2 cellular contexts compared by ENCODE assay signal in the genomic region with DNA sequence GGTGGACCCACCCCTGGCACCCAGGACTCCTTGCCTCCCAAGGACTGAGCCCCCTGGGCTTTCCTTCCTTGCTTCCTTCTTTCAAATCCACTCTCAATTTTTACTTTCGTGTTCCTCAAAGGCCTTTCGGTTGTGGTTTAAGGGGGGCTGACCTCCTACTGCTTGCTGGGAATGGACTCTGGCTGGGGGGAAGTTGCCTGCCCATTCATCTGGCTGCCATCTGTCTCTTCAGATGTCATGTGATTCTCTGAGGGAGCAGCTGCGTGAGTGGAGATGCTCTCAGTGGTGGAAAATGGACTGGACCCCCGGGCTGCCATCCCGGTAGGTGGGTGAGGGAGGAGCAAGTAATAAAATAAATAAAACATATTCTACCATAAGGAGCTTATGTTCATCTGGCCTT.
A peak's percentile ranks its signal among the peaks of the same experiment; 100 is the strongest.
TF ChIP-seq lines count a peak whose summit lies in the region.

No MANE protein-coding gene starts in this region.

TF ChIP-seq in HepG2, 621 proteins besides CTCF, POLR2A, EP300 and RAD21 (continued from another document):
- no peak for TF ChIP-seq KIAA2018 (CRISPR knock-in tag; IDR thresholded peaks at IDR 0.05; ENCODE audit: borderline replicate concordance)

TF ChIP-seq in SK-N-SH, 30 proteins besides CTCF, POLR2A, EP300 and RAD21 (continued from another document):
- no peak for TF ChIP-seq PBX3 (IDR thresholded peaks at IDR 0.05)
- TF ChIP-seq, protein P1, sequence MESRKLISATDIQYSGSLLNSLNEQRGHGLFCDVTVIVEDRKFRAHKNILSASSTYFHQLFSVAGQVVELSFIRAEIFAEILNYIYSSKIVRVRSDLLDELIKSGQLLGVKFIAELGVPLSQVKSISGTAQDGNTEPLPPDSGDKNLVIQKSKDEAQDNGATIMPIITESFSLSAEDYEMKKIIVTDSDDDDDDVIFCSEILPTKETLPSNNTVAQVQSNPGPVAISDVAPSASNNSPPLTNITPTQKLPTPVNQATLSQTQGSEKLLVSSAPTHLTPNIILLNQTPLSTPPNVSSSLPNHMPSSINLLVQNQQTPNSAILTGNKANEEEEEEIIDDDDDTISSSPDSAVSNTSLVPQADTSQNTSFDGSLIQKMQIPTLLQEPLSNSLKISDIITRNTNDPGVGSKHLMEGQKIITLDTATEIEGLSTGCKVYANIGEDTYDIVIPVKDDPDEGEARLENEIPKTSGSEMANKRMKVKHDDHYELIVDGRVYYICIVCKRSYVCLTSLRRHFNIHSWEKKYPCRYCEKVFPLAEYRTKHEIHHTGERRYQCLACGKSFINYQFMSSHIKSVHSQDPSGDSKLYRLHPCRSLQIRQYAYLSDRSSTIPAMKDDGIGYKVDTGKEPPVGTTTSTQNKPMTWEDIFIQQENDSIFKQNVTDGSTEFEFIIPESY (IDR thresholded peaks at IDR 0.05; ENCODE audit: borderline replicate concordance, low read depth): no peak
- TF ChIP-seq TCF12 (IDR thresholded peaks at IDR 0.05): peak; percentile 73
- TF ChIP-seq RCOR1 (IDR thresholded peaks at IDR 0.05; ENCODE audit: low read length): 0 out of 2 replicates have a peak, but pooled peaks have one; percentile 49
- TF ChIP-seq NFIC (IDR thresholded peaks at IDR 0.05; ENCODE audit: borderline replicate concordance): no peak
- TF ChIP-seq, protein P2, sequence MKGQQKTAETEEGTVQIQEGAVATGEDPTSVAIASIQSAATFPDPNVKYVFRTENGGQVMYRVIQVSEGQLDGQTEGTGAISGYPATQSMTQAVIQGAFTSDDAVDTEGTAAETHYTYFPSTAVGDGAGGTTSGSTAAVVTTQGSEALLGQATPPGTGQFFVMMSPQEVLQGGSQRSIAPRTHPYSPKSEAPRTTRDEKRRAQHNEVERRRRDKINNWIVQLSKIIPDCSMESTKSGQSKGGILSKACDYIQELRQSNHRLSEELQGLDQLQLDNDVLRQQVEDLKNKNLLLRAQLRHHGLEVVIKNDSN (IDR thresholded peaks at IDR 0.05; ENCODE audit: borderline replicate concordance, low read depth): peak; percentile 35; the same call in 1 of the 2 replicates
- peak; percentile 47 for TF ChIP-seq CHD2 (IDR thresholded peaks at IDR 0.05; ENCODE audit: low read length, partially characterized antibody)
TF ChIP-seq in SK-N-SH: peak in this region for 4.
